ENCODE assay signal across 18 cellular contexts in the genomic region with DNA sequence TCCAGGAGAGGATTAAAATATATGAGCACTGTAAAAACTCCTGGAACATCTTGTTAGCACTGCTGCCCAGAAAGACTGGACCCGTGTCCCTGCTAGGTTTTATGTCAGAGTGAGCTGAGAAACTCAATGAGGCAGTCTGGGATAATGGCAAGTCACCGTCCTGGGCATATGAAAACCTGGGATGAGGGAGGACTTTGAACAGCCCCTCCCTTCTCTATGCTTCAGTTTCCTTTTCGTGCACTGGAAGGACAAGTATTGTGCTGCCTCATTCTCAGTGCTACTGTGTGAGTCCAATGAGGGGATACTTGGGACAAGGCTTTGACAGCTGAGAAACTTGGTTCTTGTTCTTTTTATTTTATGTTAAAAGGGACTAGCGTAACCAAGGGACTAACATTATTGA.
A peak's percentile ranks its signal among the peaks of the same experiment; 100 is the strongest.
DNase-seq lines count a peak whose midpoint lies in the region; ATAC-seq and FAIRE-seq lines count a peak whose summit lies in the region.
"Had no signal": no experiment of that assay in that cellular context is flagged by ENCODE, and none has a peak within 500 bp of the region (broad histone marks: within the 10 kb centered on the region; RNA-seq: fewer than 3 reads in every experiment).

No MANE protein-coding gene starts in this region.

- H2BK12ac ChIP-seq in trophoblast cell (ENCODE audit: low read length): no peak overlapping the region

- H3K4me2 ChIP-seq in mesendoderm (ENCODE audit: low read length) (no peak overlapping the region), trophoblast cell (ENCODE audit: low read length) (no peak overlapping the region)
- H3K4me2 ChIP-seq: A549 had no signal

- no peak overlapping the region for H4K12ac ChIP-seq in trophoblast cell (ENCODE audit: low read depth, low read length)

- intact Hi-C loops in sciatic nerve (cut with DNase I): loop anchor here (10.0 kb wide), 1 partner anchor 107 kb away; no protein-coding TSS in a partner anchor

- H3K79me2 ChIP-seq in mesendoderm (ENCODE audit: control insufficient read depth, insufficient read depth, low read length) (no peaks in the 10 kb centered on the region), trophoblast cell (ENCODE audit: control insufficient read depth, insufficient read depth, low read length, poor library complexity) (no peaks in the 10 kb centered on the region)

- no peaks in the 10 kb centered on the region for H3K4me1 Mint-ChIP-seq in activated naive CD4-positive, alpha-beta T cell treated with anti-CD3 and anti-CD28 coated beads, Interleukin-2, amount 10 ng/mL, durations not matched to agents 7 days and 5 days

- ATAC-seq in sciatic nerve: no peak
- ATAC-seq: A549 had no signal

- H3K56ac ChIP-seq in mesendoderm (ENCODE audit: low read length): no peak overlapping the region

- H3K9ac ChIP-seq in mesendoderm (ENCODE audit: low read length) (no peak overlapping the region), trophoblast cell (ENCODE audit: low read length) (no peak overlapping the region)

- no peak overlapping the region for H4K8ac ChIP-seq in mesendoderm (ENCODE audit: low read depth, low read length)
- no peak overlapping the region for H4K8ac ChIP-seq in trophoblast cell (ENCODE audit: low read depth, low read length)

- no peak overlapping the region for H3K4me3 ChIP-seq in mesendoderm (ENCODE audit: low read length)
- no peak overlapping the region for H3K4me3 ChIP-seq in small intestine (ENCODE audit: low read depth in 1 of 2, low read length in 2 of 2)
- H3K4me3 ChIP-seq in trophoblast cell (ENCODE audit: low read depth, low read length): no peak overlapping the region
- H3K4me3 ChIP-seq: A549 had no signal

- no peak overlapping the region for H3K27ac Mint-ChIP-seq in activated naive CD4-positive, alpha-beta T cell treated with anti-CD3 and anti-CD28 coated beads, Interleukin-2, amount 10 ng/mL, durations not matched to agents 7 days and 5 days
- H3K27ac Mint-ChIP-seq: CD4-positive, alpha-beta T cell; H9 had no signal

- no peak overlapping the region for H3K27ac ChIP-seq in mesendoderm (ENCODE audit: low read depth, low read length)
- H3K27ac ChIP-seq in small intestine (ENCODE audit: low read depth in 1 of 2, low read length in 1 of 2): no peak overlapping the region
- no peak overlapping the region for H3K27ac ChIP-seq in trophoblast cell (ENCODE audit: low read depth, low read length)
- H3K27ac ChIP-seq: 22Rv1, A549, C4-2B had no signal

- H3K9me3 ChIP-seq in small intestine (ENCODE audit: control insufficient read depth, low read depth) (no peaks in the 10 kb centered on the region), trophoblast cell (ENCODE audit: insufficient read depth, low read depth, low read length) (peaks cover 3% of the 10 kb centered on the region)

- no peaks in the 10 kb centered on the region for H3K36me3 Mint-ChIP-seq in activated naive CD4-positive, alpha-beta T cell treated with anti-CD3 and anti-CD28 coated beads, Interleukin-2, amount 10 ng/mL, durations not matched to agents 7 days and 5 days

- H3K79me1 ChIP-seq in mesendoderm (ENCODE audit: low read length) (no peaks in the 10 kb centered on the region), trophoblast cell (ENCODE audit: low read length) (peaks cover 1% of the 10 kb centered on the region)

- no peaks in the 10 kb centered on the region for H3K27me3 Mint-ChIP-seq in activated naive CD4-positive, alpha-beta T cell treated with anti-CD3 and anti-CD28 coated beads, Interleukin-2, amount 10 ng/mL, durations not matched to agents 7 days and 5 days
- H3K27me3 Mint-ChIP-seq: CD4-positive, alpha-beta T cell had no signal

- WGBS in mesendoderm (ENCODE audit: extremely low coverage, insufficient coverage, low lambda C conversion rate): no CpG with 5 or more reads among the region's 4 CpGs
- WGBS in small intestine, 3 donors: 25 to 51% (median 39%) methylated on average over 4 of the region's 4 CpGs
- no CpG with 5 or more reads among the region's 4 CpGs for WGBS in trophoblast cell (ENCODE audit: extremely low coverage, insufficient coverage, insufficient read length)

- CTCF ChIA-PET in activated naive CD4-positive, alpha-beta T cell treated with anti-CD3 and anti-CD28 coated beads, Interleukin-2, amount 10 ng/mL, durations not matched to agents 7 days and 5 days (lab: Charles Lee): no interaction called here

- H2BK5ac ChIP-seq in mesendoderm (ENCODE audit: low read length) (no peak overlapping the region), trophoblast cell (ENCODE audit: low read depth, low read length, poor library complexity) (no peak overlapping the region)

- H4K91ac ChIP-seq in trophoblast cell (ENCODE audit: low read depth, low read length): no peak overlapping the region

- H3K4me3 Mint-ChIP-seq in activated naive CD4-positive, alpha-beta T cell treated with anti-CD3 and anti-CD28 coated beads, Interleukin-2, amount 10 ng/mL, durations not matched to agents 7 days and 5 days: no peak overlapping the region
- H3K4me3 Mint-ChIP-seq: CD4-positive, alpha-beta T cell; H9 had no signal

- H2AK5ac ChIP-seq in mesendoderm (ENCODE audit: low read length) (no peak overlapping the region), trophoblast cell (ENCODE audit: low read length) (no peak overlapping the region)

- H3K4me1 ChIP-seq in mesendoderm (ENCODE audit: control insufficient read depth, low read depth, low read length) (peaks cover 17% of the 10 kb centered on the region), small intestine (ENCODE audit: control insufficient read depth in 2 of 2, insufficient read depth in 1 of 2, low read depth in 1 of 2, low read length in 1 of 2) (no peaks in the 10 kb centered on the region), trophoblast cell (ENCODE audit: control insufficient read depth in 1 of 2, insufficient read depth in 2 of 2, low read length in 2 of 2) (peaks cover 0 to 3% of the 10 kb centered on the region in 2 experiments)
- H3K4me1 ChIP-seq: A549 had no signal

- FAIRE-seq in small intestine (lab: Jason Lieb, UNC): no peak
- FAIRE-seq: A549, H1 had no signal

- peak; percentile 3 for DNase-seq in activated CD8-positive, alpha-beta memory T cell treated with anti-CD3 and anti-CD28 coated beads for 24 hours
- no peak for DNase-seq in activated CD8-positive, alpha-beta memory T cell treated with anti-CD3 and anti-CD28 coated beads, Interleukin-2, amount 50 U/mL, for 48 hours
- no peak for DNase-seq in mesendoderm
- DNase-seq in small intestine: peak; percentile 76
- DNase-seq in trophoblast cell: no peak
- DNase-seq in NK-92 (lab: John Stamatoyannopoulos, UW; ENCODE audit: unreplicated experiment): no peak
- DNase-seq in activated naive CD4-positive, alpha-beta T cell treated with anti-CD3 and anti-CD28 coated beads, Interleukin-2, amount 10 ng/mL, durations not matched to agents 7 days and 5 days: no peak
- DNase-seq in sciatic nerve (ENCODE audit: low spot score): no peak
- DNase-seq: AML-193; Calu3; CD4-positive, alpha-beta T cell; DMS79 treated with DMSO at 0.1 percent for 48 hours; GF-D8; H9 had no signal

- H2BK120ac ChIP-seq in mesendoderm (ENCODE audit: low read depth, low read length): peak overlapping the region; percentile 52
- H2BK120ac ChIP-seq in trophoblast cell (ENCODE audit: insufficient read depth, low read length, poor library complexity): no peak overlapping the region

- H3K9me3 Mint-ChIP-seq in activated naive CD4-positive, alpha-beta T cell treated with anti-CD3 and anti-CD28 coated beads, Interleukin-2, amount 10 ng/mL, durations not matched to agents 7 days and 5 days: no peaks in the 10 kb centered on the region
- H3K9me3 Mint-ChIP-seq: CD4-positive, alpha-beta T cell had no signal

- H2BK15ac ChIP-seq in mesendoderm (replicated peaks; ENCODE audit: low read depth): no peak overlapping the region

- no peak overlapping the region for H2AFZ ChIP-seq in trophoblast cell (ENCODE audit: insufficient read depth, low read length, poor library complexity)

- H3K23ac ChIP-seq in mesendoderm (ENCODE audit: low read length) (no peak overlapping the region), trophoblast cell (ENCODE audit: low read length) (no peak overlapping the region)

- H3K36me3 ChIP-seq in mesendoderm (ENCODE audit: control insufficient read depth, insufficient read depth, low read length): no peaks in the 10 kb centered on the region
- H3K36me3 ChIP-seq in small intestine (ENCODE audit: control insufficient read depth in 2 of 2, insufficient read depth in 2 of 2, low read length in 2 of 2): no peaks in the 10 kb centered on the region
- H3K36me3 ChIP-seq in trophoblast cell (ENCODE audit: control insufficient read depth in 1 of 2, insufficient read depth in 2 of 2, low read length in 2 of 2): no peaks in the 10 kb centered on the region

- peaks cover 26% of the 10 kb centered on the region for H3K27me3 ChIP-seq in mesendoderm (ENCODE audit: insufficient read depth, low read length, poor library complexity)
- no peaks in the 10 kb centered on the region for H3K27me3 ChIP-seq in small intestine (ENCODE audit: control insufficient read depth in 2 of 2, insufficient read depth in 2 of 2, low read length in 2 of 2)
- peaks cover 1% of the 10 kb centered on the region for H3K27me3 ChIP-seq in trophoblast cell (ENCODE audit: insufficient read depth, low read length)

- H3K4ac ChIP-seq in mesendoderm (ENCODE audit: low read depth, low read length): no peak overlapping the region
- no peak overlapping the region for H3K4ac ChIP-seq in trophoblast cell (ENCODE audit: low read depth, low read length)

- H3K18ac ChIP-seq in mesendoderm (ENCODE audit: low read length) (no peak overlapping the region), trophoblast cell (ENCODE audit: low read length) (no peak overlapping the region)

- H3K14ac ChIP-seq in trophoblast cell (ENCODE audit: low read length): no peak overlapping the region

- no peak overlapping the region for H4K5ac ChIP-seq in mesendoderm (ENCODE audit: low read length)

Comparison
In these comparisons a context has a peak if more than half of its experiments do, and no peak if none do; other contexts are left out.
1. DNase-seq: peak in activated CD8-positive, alpha-beta memory T cell treated with anti-CD3 and anti-CD28 coated beads for 24 hours (single experiment) and small intestine (single experiment); none in activated CD8-positive, alpha-beta memory T cell treated with anti-CD3 and anti-CD28 coated beads, Interleukin-2, amount 50 U/mL, for 48 hours (single experiment), mesendoderm (single experiment), trophoblast cell (0 of 2), NK-92 (single experiment), activated naive CD4-positive, alpha-beta T cell treated with anti-CD3 and anti-CD28 coated beads, Interleukin-2, amount 10 ng/mL, durations not matched to agents 7 days and 5 days (single experiment) and sciatic nerve (single experiment).